In the genomic region with DNA sequence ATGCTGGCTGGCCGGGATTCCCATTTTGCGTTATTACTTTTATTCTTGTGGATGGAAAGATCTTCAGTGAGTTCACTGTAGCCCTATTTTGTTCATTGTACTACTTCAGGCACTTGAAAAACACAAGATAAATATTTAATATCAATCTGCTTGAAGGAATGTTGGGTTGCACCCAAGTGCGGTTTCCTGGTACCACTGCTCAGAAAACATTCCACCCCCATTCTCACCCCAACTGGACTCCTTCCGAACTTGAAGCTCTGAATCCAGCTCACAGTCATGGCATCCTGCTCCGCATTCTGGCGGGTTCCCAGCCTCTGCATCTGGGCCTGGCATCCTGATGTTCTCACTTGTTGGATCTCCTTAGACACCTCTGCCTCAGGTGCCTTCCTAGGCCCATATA, we compare ENCODE assay signal across 24 cellular contexts.
DNase-seq lines count a peak whose midpoint lies in the region; ATAC-seq and TF ChIP-seq lines count a peak whose summit lies in the region.
"Had no signal": no experiment of that assay in that cellular context is flagged by ENCODE, and none has a peak within 500 bp of the region (broad histone marks: within the 10 kb centered on the region; RNA-seq: fewer than 3 reads in every experiment).

No MANE protein-coding gene starts in this region.

- no peaks in the 10 kb centered on the region for H3K4me1 ChIP-seq in lower lobe of right lung
- no peaks in the 10 kb centered on the region for H3K4me1 ChIP-seq in stomach
- H3K4me1 ChIP-seq in aorta (ENCODE audit: control insufficient read depth in 1 of 2, insufficient read depth in 2 of 2, low read length in 2 of 2): no peaks in the 10 kb centered on the region
- H3K4me1 ChIP-seq: BE2C had no signal

- H3K9me3 ChIP-seq in lower lobe of right lung (no peaks in the 10 kb centered on the region), stomach (no peaks in the 10 kb centered on the region), aorta (ENCODE audit: control insufficient read depth, low read length) (no peaks in the 10 kb centered on the region)
- H3K9me3 ChIP-seq: BE2C, BLaER1 had no signal

- H3K36me3 Mint-ChIP-seq in nephron progenitor cell (ENCODE audit: low read depth): peaks cover 31% of the 10 kb centered on the region
- H3K36me3 Mint-ChIP-seq: CD14-positive monocyte; CD4-positive, alpha-beta memory T cell; CD4-positive, CD25-positive, alpha-beta regulatory T cell; CD8-positive, alpha-beta memory T cell had no signal

- H3K27me3 ChIP-seq in lower lobe of right lung (ENCODE audit: low read depth) (peaks cover 4% of the 10 kb centered on the region), stomach (no peaks in the 10 kb centered on the region), aorta (ENCODE audit: control insufficient read depth in 1 of 2, insufficient read depth in 2 of 2, low read length in 1 of 2) (no peaks in the 10 kb centered on the region)
- H3K27me3 ChIP-seq: BE2C had no signal

- 47 to 72% (median 61%) methylated on average over 6 of the region's 6 CpGs for WGBS in stomach, 5 donors
- 64 to 80% methylated on average over 6 of the region's 6 CpGs for WGBS in aorta, 2 donors

- H3K4me1 Mint-ChIP-seq in nephron progenitor cell: peaks cover 19% of the 10 kb centered on the region
- H3K4me1 Mint-ChIP-seq: CD14-positive monocyte; CD4-positive, alpha-beta memory T cell; CD4-positive, CD25-positive, alpha-beta regulatory T cell; CD8-positive, alpha-beta memory T cell had no signal

- H3K27me3 Mint-ChIP-seq in nephron progenitor cell (ENCODE audit: low read depth, poor library complexity): peaks cover 3% of the 10 kb centered on the region
- H3K27me3 Mint-ChIP-seq: CD4-positive, CD25-positive, alpha-beta regulatory T cell had no signal

- DNase-seq in lower lobe of right lung (no peak), stomach (peak; percentile 32), aorta (no peak), nephron progenitor cell (no peak)
- DNase-seq: 8988T; ACHN; BE2C; C1 segment of cervical spinal cord; CD4-positive, alpha-beta memory T cell; CD4-positive, CD25-positive, alpha-beta regulatory T cell; CD8-positive, alpha-beta memory T cell; COR-L47; DMS 273 treated with DMSO at 0.1 percent for 48 hours; DMS153; DMS53; DMS79; DND-41; EL; GDM1 had no signal

- intact Hi-C loops in lower lobe of right lung (cut with DNase I): no loop called here
- intact Hi-C loops in stomach (cut with DNase I; ENCODE audit: low total_unique reads): no loop called here
- intact Hi-C loops in aorta (cut with DNase I): loop anchor here (5.0 kb wide), 2 partner anchors 350 to 980 kb away; partner anchors contain the start of gene ADCY2 (in 2 of the 2)

- no peaks in the 10 kb centered on the region for H3K9me3 Mint-ChIP-seq in nephron progenitor cell
- H3K9me3 Mint-ChIP-seq: CD14-positive monocyte; CD4-positive, alpha-beta memory T cell; CD8-positive, alpha-beta memory T cell had no signal

- H3K4me3 ChIP-seq in lower lobe of right lung: no peak overlapping the region
- H3K4me3 ChIP-seq in stomach: no peak overlapping the region
- H3K4me3 ChIP-seq in aorta (ENCODE audit: low read length in 2 of 2): no peak overlapping the region
- H3K4me3 ChIP-seq: BLaER1, GM12878 had no signal

- H3K36me3 ChIP-seq in lower lobe of right lung: no peaks in the 10 kb centered on the region
- no peaks in the 10 kb centered on the region for H3K36me3 ChIP-seq in stomach
- H3K36me3 ChIP-seq in aorta (ENCODE audit: control insufficient read depth in 1 of 2, insufficient read depth in 2 of 2, low read length in 1 of 2): no peaks in the 10 kb centered on the region
- H3K36me3 ChIP-seq: BE2C, BLaER1 had no signal

- no peak for TF ChIP-seq EP300 in stomach (IDR thresholded peaks at IDR 0.05)

- TF ChIP-seq POLR2A in stomach (IDR thresholded peaks at IDR 0.05): no peak

- ATAC-seq in lower lobe of right lung (peak; percentile 61 to 80), aorta (ENCODE audit: low FRiP score) (peak; percentile 22), GM21447 (IDR thresholded peaks at IDR 0.05; ENCODE audit: unreplicated experiment) (no peak), HG03442 (IDR thresholded peaks at IDR 0.05; ENCODE audit: unreplicated experiment) (no peak)
- ATAC-seq: GM12878 had no signal

- H3K4me3 Mint-ChIP-seq in nephron progenitor cell: no peak overlapping the region
- H3K4me3 Mint-ChIP-seq: CD14-positive monocyte; CD4-positive, alpha-beta memory T cell; CD4-positive, CD25-positive, alpha-beta regulatory T cell; CD8-positive, alpha-beta memory T cell had no signal

- H3K27ac ChIP-seq in lower lobe of right lung (no peak overlapping the region), stomach (no peak overlapping the region), aorta (ENCODE audit: low read depth in 1 of 2, low read length in 2 of 2) (no peak overlapping the region)
- H3K27ac ChIP-seq: BLaER1 had no signal

- no peak overlapping the region for H3K27ac Mint-ChIP-seq in nephron progenitor cell
- H3K27ac Mint-ChIP-seq: CD4-positive, alpha-beta memory T cell; CD4-positive, CD25-positive, alpha-beta regulatory T cell; CD8-positive, alpha-beta memory T cell had no signal

- TF ChIP-seq CTCF in lower lobe of right lung (IDR thresholded peaks at IDR 0.05) (no peak), stomach (IDR thresholded peaks at IDR 0.05) (no peak), nephron progenitor cell (IDR thresholded peaks at IDR 0.05) (no peak)

Comparison
In these comparisons a context has a peak if more than half of its experiments do, and no peak if none do; other contexts are left out.
1. ATAC-seq: peak in lower lobe of right lung (2 of 2) and aorta (single experiment); none in GM21447 (single experiment) and HG03442 (single experiment).
2. intact Hi-C loops: an anchor here in aorta (5.0 kb wide); none called in lower lobe of right lung and stomach.